Comparison of ENCODE assay signal across 1 cellular context in the genomic region with DNA sequence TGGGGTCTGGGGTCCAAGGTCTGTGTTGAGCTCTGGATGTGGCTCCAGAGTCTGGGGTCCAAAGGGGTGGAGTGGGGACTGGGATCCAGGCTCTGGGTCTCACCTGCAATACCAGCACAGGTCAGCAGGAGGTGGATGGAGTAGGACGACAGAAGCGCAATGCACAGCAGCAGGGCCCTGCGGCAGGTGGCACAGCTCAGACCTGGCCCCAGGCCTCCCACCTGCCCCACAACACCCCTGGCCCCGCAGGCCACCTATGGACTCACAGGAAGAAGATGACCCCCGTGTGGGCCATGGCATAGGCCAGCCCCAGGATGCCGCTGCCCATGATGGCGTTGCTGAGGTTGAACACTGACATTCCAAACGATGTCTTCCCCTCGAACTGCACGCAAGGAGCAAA.
TF ChIP-seq lines count a peak whose summit lies in the region.

No MANE protein-coding gene starts in this region.

TF ChIP-seq in HCT116, 20 proteins besides CTCF, POLR2A, EP300 and RAD21:
- TF ChIP-seq ATF3 (IDR thresholded peaks at IDR 0.05) = no peak
- TF ChIP-seq YY1 (IDR thresholded peaks at IDR 0.05; ENCODE audit: extremely low read depth, insufficient replicate concordance, low read depth, low read length) = no peak
- TF ChIP-seq MAX (IDR thresholded peaks at IDR 0.05) = no peak
- no peak for TF ChIP-seq ZNF274 (IDR thresholded peaks at IDR 0.05; ENCODE audit: low read depth, low read length)
- TF ChIP-seq EZH2phosphoT487 (IDR thresholded peaks at IDR 0.05; ENCODE audit: borderline replicate concordance) = no peak
- TF ChIP-seq SP1 (IDR thresholded peaks at IDR 0.05; ENCODE audit: low read depth) = no peak
- TF ChIP-seq TCF7L2 (IDR thresholded peaks at IDR 0.05; ENCODE audit: borderline replicate concordance, extremely low read depth, insufficient read depth, insufficient read length) = no peak
- TF ChIP-seq POLR2AphosphoS5 (IDR thresholded peaks at IDR 0.05; ENCODE audit: low read depth, low read length) = no peak
- no peak for TF ChIP-seq EGR1 (IDR thresholded peaks at IDR 0.05; ENCODE audit: low read depth)
- no peak for TF ChIP-seq JUND (IDR thresholded peaks at IDR 0.05)
- no peak for TF ChIP-seq SIN3A (IDR thresholded peaks at IDR 0.05; ENCODE audit: low read depth)
